In the genomic region with DNA sequence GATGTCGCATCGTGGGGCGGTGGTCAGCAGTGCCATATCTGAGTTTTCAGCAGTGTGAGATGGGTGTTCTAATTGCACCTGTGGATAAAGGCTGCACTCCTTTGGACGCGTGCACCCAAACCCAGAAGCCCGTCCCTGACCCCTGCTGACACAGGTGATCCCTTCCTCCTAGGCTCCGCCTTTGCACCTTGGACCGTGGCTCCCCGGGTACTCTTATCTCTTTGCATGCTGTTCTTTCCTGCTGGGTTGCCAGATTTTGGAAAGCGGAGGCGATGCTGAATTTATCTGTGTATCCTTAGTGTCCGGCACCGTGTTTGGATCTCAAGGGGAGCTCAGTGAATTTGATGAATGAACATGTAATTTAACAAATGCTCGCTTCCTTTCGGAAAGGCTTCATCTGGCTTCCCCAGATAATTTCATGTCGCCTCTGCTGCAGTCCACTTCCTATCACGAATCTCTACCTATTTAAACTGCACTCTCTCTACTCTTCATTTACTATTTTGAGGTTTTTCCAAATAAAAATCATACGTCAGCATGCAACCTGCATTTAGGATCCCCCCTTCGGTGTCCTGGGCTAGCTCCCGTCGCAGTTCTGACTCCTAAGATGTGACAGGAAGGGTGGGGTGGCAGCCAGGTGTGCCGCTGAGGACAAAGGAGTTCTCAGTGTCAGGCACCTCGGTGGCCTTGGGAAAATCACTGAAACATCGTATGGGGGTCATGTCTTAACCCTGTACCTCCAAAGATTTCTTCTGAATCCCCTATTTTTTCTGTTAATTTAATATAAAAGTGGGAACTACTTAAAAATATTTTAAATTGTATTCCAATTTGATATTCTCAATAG, we compare ENCODE assay signal across 1 cellular context.
TF ChIP-seq lines count a peak whose summit lies in the region.

No MANE protein-coding gene starts in this region.

TF ChIP-seq in HepG2, 621 proteins besides CTCF, POLR2A, EP300 and RAD21 (continued from another document):
- TF ChIP-seq, protein P1, sequence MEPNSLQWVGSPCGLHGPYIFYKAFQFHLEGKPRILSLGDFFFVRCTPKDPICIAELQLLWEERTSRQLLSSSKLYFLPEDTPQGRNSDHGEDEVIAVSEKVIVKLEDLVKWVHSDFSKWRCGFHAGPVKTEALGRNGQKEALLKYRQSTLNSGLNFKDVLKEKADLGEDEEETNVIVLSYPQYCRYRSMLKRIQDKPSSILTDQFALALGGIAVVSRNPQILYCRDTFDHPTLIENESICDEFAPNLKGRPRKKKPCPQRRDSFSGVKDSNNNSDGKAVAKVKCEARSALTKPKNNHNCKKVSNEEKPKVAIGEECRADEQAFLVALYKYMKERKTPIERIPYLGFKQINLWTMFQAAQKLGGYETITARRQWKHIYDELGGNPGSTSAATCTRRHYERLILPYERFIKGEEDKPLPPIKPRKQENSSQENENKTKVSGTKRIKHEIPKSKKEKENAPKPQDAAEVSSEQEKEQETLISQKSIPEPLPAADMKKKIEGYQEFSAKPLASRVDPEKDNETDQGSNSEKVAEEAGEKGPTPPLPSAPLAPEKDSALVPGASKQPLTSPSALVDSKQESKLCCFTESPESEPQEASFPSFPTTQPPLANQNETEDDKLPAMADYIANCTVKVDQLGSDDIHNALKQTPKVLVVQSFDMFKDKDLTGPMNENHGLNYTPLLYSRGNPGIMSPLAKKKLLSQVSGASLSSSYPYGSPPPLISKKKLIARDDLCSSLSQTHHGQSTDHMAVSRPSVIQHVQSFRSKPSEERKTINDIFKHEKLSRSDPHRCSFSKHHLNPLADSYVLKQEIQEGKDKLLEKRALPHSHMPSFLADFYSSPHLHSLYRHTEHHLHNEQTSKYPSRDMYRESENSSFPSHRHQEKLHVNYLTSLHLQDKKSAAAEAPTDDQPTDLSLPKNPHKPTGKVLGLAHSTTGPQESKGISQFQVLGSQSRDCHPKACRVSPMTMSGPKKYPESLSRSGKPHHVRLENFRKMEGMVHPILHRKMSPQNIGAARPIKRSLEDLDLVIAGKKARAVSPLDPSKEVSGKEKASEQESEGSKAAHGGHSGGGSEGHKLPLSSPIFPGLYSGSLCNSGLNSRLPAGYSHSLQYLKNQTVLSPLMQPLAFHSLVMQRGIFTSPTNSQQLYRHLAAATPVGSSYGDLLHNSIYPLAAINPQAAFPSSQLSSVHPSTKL (CRISPR knock-in tag; IDR thresholded peaks at IDR 0.05): peak; percentile 66
- TF ChIP-seq CHD4 (IDR thresholded peaks at IDR 0.05; ENCODE audit: borderline replicate concordance, low read length) (peak; percentile 8; the same call in 1 of the 2 replicates), NCOA2 (CRISPR knock-in tag; IDR thresholded peaks at IDR 0.05) (no peak), CBFB (CRISPR knock-in tag; IDR thresholded peaks at IDR 0.05) (no peak), SOX6 (IDR thresholded peaks at IDR 0.05) (no peak), SOX6 (CRISPR knock-in tag; IDR thresholded peaks at IDR 0.05) (peak; percentile 40)
